Comparison of ENCODE assay signal across 20 cellular contexts in the genomic region with DNA sequence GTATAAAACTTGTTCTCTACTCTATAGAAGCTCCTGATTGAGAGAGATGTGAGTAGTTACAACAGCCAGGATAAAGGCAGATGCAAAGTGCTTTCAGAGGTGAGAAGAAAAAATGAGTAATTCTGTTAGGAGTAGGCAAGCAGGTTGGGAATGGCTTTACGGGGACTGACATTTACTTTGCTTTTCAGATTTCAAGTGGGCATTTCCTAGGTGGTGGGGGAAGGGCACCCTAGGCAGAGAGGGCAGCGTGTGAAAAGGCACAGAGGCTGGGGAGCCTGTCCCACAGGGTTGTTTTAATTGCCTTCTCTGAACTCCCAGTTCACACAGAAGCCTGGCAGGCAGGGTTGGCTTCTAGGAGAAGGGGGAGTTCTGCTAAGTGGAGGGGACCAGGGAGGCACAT.
DNase-seq lines count a peak whose midpoint lies in the region; ATAC-seq, FAIRE-seq and TF ChIP-seq lines count a peak whose summit lies in the region.
"Had no signal": no experiment of that assay in that cellular context is flagged by ENCODE, and none has a peak within 500 bp of the region (broad histone marks: within the 10 kb centered on the region; RNA-seq: fewer than 3 reads in every experiment).

No MANE protein-coding gene starts in this region.

- peak; percentile 58 to 68 for ATAC-seq in lower lobe of right lung
- ATAC-seq: activated T-helper 17 cell treated with anti-CD3 and anti-CD28 coated beads, Interleukin-2, amount 50 U/mL, for 72 hours; T-cell had no signal

- H3K9ac ChIP-seq in kidney (ENCODE audit: low read length in 2 of 2) = no peak overlapping the region

- intact Hi-C loops in lower lobe of right lung (cut with DNase I) = no loop called here
- intact Hi-C loops in kidney (cut with DNase I) = no loop called here

- POLR2A ChIA-PET in HEK293 (lab: Yijun Ruan, JAX) = no interaction called here

- no peaks in the 10 kb centered on the region; the same call in 1 of the 2 replicates for H3K4me1 ChIP-seq in HEK293 (ENCODE audit: control insufficient read depth, insufficient read depth, low read length)
- H3K4me1 ChIP-seq in lower lobe of right lung = peaks cover 34% of the 10 kb centered on the region
- no peaks in the 10 kb centered on the region for H3K4me1 ChIP-seq in kidney (ENCODE audit: control insufficient read depth in 1 of 2, insufficient read depth in 1 of 2, low read depth in 1 of 2, low read length in 2 of 2)

- DNase-seq in DMS53 treated with DMSO at 0.1 percent for 48 hours (lab: John Stamatoyannopoulos, UW; ENCODE audit: unreplicated experiment) = peak; percentile 93
- DNase-seq in NCI-H510A treated with DMSO at 0.1 percent for 48 hours (lab: John Stamatoyannopoulos, UW) = peak; percentile 76
- peak; percentile 63 for DNase-seq in lower lobe of right lung
- no peak for DNase-seq in kidney
- DNase-seq in RCC 7860 (ENCODE audit: low spot score) = no peak
- DNase-seq in NCI-H2081 treated with DMSO at 0.1 percent for 48 hours (lab: John Stamatoyannopoulos, UW) = no peak
- DNase-seq: activated CD4-positive, alpha-beta T cell treated with anti-CD3 and anti-CD28 coated beads for 4 hours; AML-193; H7; left ventricle myocardium inferior; NCI-H82; nucleus accumbens; stimulated activated CD4-positive, alpha-beta T cell treated with anti-CD3 and anti-CD28 coated beads, Interleukin-4, amount 100 ng/mL, for 24 hours; T-cell had no signal

- CTCF ChIA-PET in HEK293 (lab: Yijun Ruan, JAX) = no interaction called here

- no peak for TF ChIP-seq CTCF in HEK293 (tag by site-specific recombination; IDR thresholded peaks at IDR 0.05)
- no peak for TF ChIP-seq CTCF in lower lobe of right lung (IDR thresholded peaks at IDR 0.05)
- TF ChIP-seq CTCF in kidney (IDR thresholded peaks at IDR 0.05; ENCODE audit: borderline replicate concordance, extremely low read depth, insufficient read depth) = no peak

- H3K9me3 ChIP-seq in HEK293 (ENCODE audit: control insufficient read depth, insufficient read depth, low read depth, low read length) = no peaks in the 10 kb centered on the region
- H3K9me3 ChIP-seq in lower lobe of right lung = no peaks in the 10 kb centered on the region
- H3K9me3 ChIP-seq in kidney (ENCODE audit: control insufficient read depth in 1 of 2, low read length in 2 of 2) = no peaks in the 10 kb centered on the region
- H3K9me3 ChIP-seq: left ventricle myocardium inferior, tibial nerve had no signal

- no peaks in the 10 kb centered on the region for H3K27me3 ChIP-seq in lower lobe of right lung (ENCODE audit: low read depth)
- H3K27me3 ChIP-seq: tibial nerve had no signal

- H3K27ac ChIP-seq in HEK293 (ENCODE audit: extremely low read depth, low read depth, low read length) (no peak overlapping the region), lower lobe of right lung (peak overlapping the region; percentile 25), kidney (ENCODE audit: low read depth in 2 of 2, low read length in 2 of 2) (no peak overlapping the region)
- H3K27ac ChIP-seq: left ventricle myocardium inferior, tibial nerve had no signal

- no peak overlapping the region for H3K4me3 ChIP-seq in HEK293 (ENCODE audit: low read depth, low read length)
- no peak overlapping the region for H3K4me3 ChIP-seq in lower lobe of right lung
- H3K4me3 ChIP-seq in kidney (ENCODE audit: low read length in 2 of 2) = no peak overlapping the region
- H3K4me3 ChIP-seq: left ventricle myocardium inferior, smooth muscle cell, tibial nerve had no signal

- H3K36me3 ChIP-seq in HEK293 (ENCODE audit: control insufficient read depth in 2 of 2, insufficient read depth in 1 of 2, low read length in 2 of 2) (no peaks in the 10 kb centered on the region), lower lobe of right lung (no peaks in the 10 kb centered on the region), kidney (ENCODE audit: control insufficient read depth in 1 of 2, insufficient read depth in 2 of 2, low read length in 2 of 2) (no peaks in the 10 kb centered on the region)
- H3K36me3 ChIP-seq: left ventricle myocardium inferior, tibial nerve had no signal

- FAIRE-seq in kidney (lab: Jason Lieb, UNC) = no peak
- FAIRE-seq in RCC 7860 (lab: Jason Lieb, UNC) = no peak
- FAIRE-seq: colon, HTR-8/SVneo had no signal

TF ChIP-seq in HEK293, 187 proteins besides CTCF, POLR2A, EP300 and RAD21:
- no peak for TF ChIP-seq ZNF654 (tag by site-specific recombination; IDR thresholded peaks at IDR 0.05; ENCODE audit: low read depth)
- 0 out of 2 replicates have a peak, but pooled peaks have one; percentile 2 for TF ChIP-seq ZNF366 (tag by site-specific recombination; conservative IDR thresholded peaks at IDR 0.05)
- TF ChIP-seq, protein P1, sequence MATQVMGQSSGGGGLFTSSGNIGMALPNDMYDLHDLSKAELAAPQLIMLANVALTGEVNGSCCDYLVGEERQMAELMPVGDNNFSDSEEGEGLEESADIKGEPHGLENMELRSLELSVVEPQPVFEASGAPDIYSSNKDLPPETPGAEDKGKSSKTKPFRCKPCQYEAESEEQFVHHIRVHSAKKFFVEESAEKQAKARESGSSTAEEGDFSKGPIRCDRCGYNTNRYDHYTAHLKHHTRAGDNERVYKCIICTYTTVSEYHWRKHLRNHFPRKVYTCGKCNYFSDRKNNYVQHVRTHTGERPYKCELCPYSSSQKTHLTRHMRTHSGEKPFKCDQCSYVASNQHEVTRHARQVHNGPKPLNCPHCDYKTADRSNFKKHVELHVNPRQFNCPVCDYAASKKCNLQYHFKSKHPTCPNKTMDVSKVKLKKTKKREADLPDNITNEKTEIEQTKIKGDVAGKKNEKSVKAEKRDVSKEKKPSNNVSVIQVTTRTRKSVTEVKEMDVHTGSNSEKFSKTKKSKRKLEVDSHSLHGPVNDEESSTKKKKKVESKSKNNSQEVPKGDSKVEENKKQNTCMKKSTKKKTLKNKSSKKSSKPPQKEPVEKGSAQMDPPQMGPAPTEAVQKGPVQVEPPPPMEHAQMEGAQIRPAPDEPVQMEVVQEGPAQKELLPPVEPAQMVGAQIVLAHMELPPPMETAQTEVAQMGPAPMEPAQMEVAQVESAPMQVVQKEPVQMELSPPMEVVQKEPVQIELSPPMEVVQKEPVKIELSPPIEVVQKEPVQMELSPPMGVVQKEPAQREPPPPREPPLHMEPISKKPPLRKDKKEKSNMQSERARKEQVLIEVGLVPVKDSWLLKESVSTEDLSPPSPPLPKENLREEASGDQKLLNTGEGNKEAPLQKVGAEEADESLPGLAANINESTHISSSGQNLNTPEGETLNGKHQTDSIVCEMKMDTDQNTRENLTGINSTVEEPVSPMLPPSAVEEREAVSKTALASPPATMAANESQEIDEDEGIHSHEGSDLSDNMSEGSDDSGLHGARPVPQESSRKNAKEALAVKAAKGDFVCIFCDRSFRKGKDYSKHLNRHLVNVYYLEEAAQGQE (tag by site-specific recombination; IDR thresholded peaks at IDR 0.05) = no peak
- TF ChIP-seq TRIM28 (IDR thresholded peaks at IDR 0.05; ENCODE audit: borderline replicate concordance, low read length) = no peak
- TF ChIP-seq ZBTB8A (tag by site-specific recombination; IDR thresholded peaks at IDR 0.05) = no peak
- no peak for TF ChIP-seq OVOL3 (tag by site-specific recombination; IDR thresholded peaks at IDR 0.05)

Comparison
In these comparisons a context has a peak if more than half of its experiments do, and no peak if none do; other contexts are left out.
1. DNase-seq: peak in DMS53 treated with DMSO at 0.1 percent for 48 hours (single experiment), NCI-H510A treated with DMSO at 0.1 percent for 48 hours (single experiment) and lower lobe of right lung (single experiment); none in kidney (single experiment), RCC 7860 (single experiment) and NCI-H2081 treated with DMSO at 0.1 percent for 48 hours (single experiment).